Comparison of ENCODE assay signal across 17 cellular contexts in the genomic region with DNA sequence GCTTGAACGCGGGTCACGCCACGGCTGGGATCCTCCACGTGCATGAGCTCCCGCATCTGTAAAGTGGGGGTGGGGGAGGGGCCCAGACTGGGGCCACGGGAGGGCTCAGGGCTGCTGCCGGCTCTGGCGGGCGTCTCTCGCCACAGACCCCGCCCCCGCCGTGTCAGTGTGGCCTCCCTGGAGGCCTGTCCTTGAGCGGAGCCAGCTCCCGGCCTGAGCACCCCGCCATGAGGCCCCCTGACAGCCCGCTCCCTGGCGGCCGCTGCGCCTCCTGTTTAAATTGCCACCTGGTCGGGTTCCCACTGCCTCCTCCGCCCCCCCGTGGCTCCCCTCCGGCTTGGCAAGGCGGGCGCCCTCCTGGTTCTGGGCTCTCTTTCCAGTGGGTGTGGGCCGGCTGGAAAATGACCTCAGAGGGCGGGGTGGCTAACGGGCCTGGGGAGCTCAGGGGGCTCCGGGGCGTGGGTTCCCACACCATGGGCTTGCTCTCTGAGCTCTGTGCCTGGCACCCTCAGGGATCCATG. TPM values are rescaled to one million over a fixed set of nuclear protein-coding genes. Genes with fewer than 3 reads are reported as not detected.
A peak's percentile ranks its signal among the peaks of the same experiment; 100 is the strongest.
DNase-seq lines count a peak whose midpoint lies in the region; ATAC-seq and TF ChIP-seq lines count a peak whose summit lies in the region.
"Had no signal": no experiment of that assay in that cellular context is flagged by ENCODE, and none has a peak within 500 bp of the region (broad histone marks: within the 10 kb centered on the region; RNA-seq: fewer than 3 reads in every experiment).

No MANE protein-coding gene starts in this region.

- no peak for TF ChIP-seq POLR2A in heart left ventricle (IDR thresholded peaks at IDR 0.05)

- H3K9me3 ChIP-seq in heart left ventricle (no peaks in the 10 kb centered on the region), right atrium auricular region (no peaks in the 10 kb centered on the region), heart right ventricle (no peaks in the 10 kb centered on the region)

- H3K4me1 ChIP-seq in heart left ventricle: peaks cover 0 to 21% (median 0%) of the 10 kb centered on the region in 12 donors
- H3K4me1 ChIP-seq in right atrium auricular region: peaks cover 0 to 10% of the 10 kb centered on the region in 2 donors
- H3K4me1 ChIP-seq in heart right ventricle: peaks cover 0 to 26% (median 5%) of the 10 kb centered on the region in 9 donors

- TF ChIP-seq CTCF in heart left ventricle (IDR thresholded peaks at IDR 0.05): peak in 1 of 12 donors; percentile 7
- no peak for TF ChIP-seq CTCF in right atrium auricular region (IDR thresholded peaks at IDR 0.05)
- no peak for TF ChIP-seq CTCF in heart right ventricle (IDR thresholded peaks at IDR 0.05)
- TF ChIP-seq CTCF in retinal pigment epithelial cell (conservative IDR thresholded peaks at IDR 0.05; ENCODE audit: low read depth, low read length): peak; percentile 3

- ATAC-seq in heart left ventricle (peak in 3 of 4 donors; percentile 33 to 50 (median 47)), heart right ventricle (peak in 6 of 8 donors; percentile 42 to 79 (median 52)), HG02759 (IDR thresholded peaks at IDR 0.05; ENCODE audit: unreplicated experiment) (no peak)
- no peak for ATAC-seq in activated T-cell treated with anti-CD3 and anti-CD28 coated beads, Interleukin-2, amount 50 U/mL, for 4 hours
- ATAC-seq: CD8-positive, alpha-beta T cell had no signal

- H3K36me3 Mint-ChIP-seq in activated T-cell treated with anti-CD3 and anti-CD28 coated beads, Interleukin-2, amount 50 U/mL, for 4 hours (ENCODE audit: insufficient read depth): no peaks in the 10 kb centered on the region
- H3K36me3 Mint-ChIP-seq: CD8-positive, alpha-beta T cell had no signal

- no peak overlapping the region for H3K4me3 Mint-ChIP-seq in activated T-cell treated with anti-CD3 and anti-CD28 coated beads, Interleukin-2, amount 50 U/mL, for 4 hours
- H3K4me3 Mint-ChIP-seq: CD8-positive, alpha-beta T cell had no signal

- intact Hi-C loops in heart left ventricle (cut with DNase I) (no loop called here), heart right ventricle (cut with DNase I) (no loop called here)

- no peaks in the 10 kb centered on the region for H3K36me3 ChIP-seq in heart left ventricle
- no peaks in the 10 kb centered on the region for H3K36me3 ChIP-seq in right atrium auricular region
- no peaks in the 10 kb centered on the region for H3K36me3 ChIP-seq in heart right ventricle

- peaks cover 17% of the 10 kb centered on the region for H3K27me3 Mint-ChIP-seq in activated T-cell treated with anti-CD3 and anti-CD28 coated beads, Interleukin-2, amount 50 U/mL, for 4 hours (ENCODE audit: low read depth)

- H3K27ac ChIP-seq in heart left ventricle (no peak overlapping the region), right atrium auricular region (no peak overlapping the region), heart right ventricle (no peak overlapping the region)
- H3K27ac ChIP-seq: PC-9 had no signal

- H3K27me3 ChIP-seq in heart left ventricle (peaks cover 0 to 43% (median 18%) of the 10 kb centered on the region in 9 donors), right atrium auricular region (no peaks in the 10 kb centered on the region), heart right ventricle (peaks cover 0 to 45% (median 30%) of the 10 kb centered on the region in 7 donors)

- WGBS in heart left ventricle, 4 donors: 27 to 48% (median 40%) methylated on average over 15 to 32 of the region's 32 CpGs
- WGBS in heart right ventricle, 2 donors: 32 to 35% methylated on average over 31 to 32 of the region's 32 CpGs

- H3K9me3 Mint-ChIP-seq in activated T-cell treated with anti-CD3 and anti-CD28 coated beads, Interleukin-2, amount 50 U/mL, for 4 hours: no peaks in the 10 kb centered on the region
- H3K9me3 Mint-ChIP-seq: CD8-positive, alpha-beta T cell had no signal

- H3K4me1 Mint-ChIP-seq in activated T-cell treated with anti-CD3 and anti-CD28 coated beads, Interleukin-2, amount 50 U/mL, for 4 hours (ENCODE audit: low read depth): peaks cover 5% of the 10 kb centered on the region

- peak in 1 of 5 donors; percentile 63 for DNase-seq in heart left ventricle
- no peak for DNase-seq in right atrium auricular region (ENCODE audit: low spot score)
- peak; percentile 66 for DNase-seq in NCI-H2171 (lab: John Stamatoyannopoulos, UW)
- DNase-seq in heart right ventricle: no peak
- no peak for DNase-seq in retinal pigment epithelial cell (ENCODE audit: low read depth)
- no peak for DNase-seq in activated T-cell treated with anti-CD3 and anti-CD28 coated beads, Interleukin-2, amount 50 U/mL, for 4 hours
- DNase-seq in DMS153 treated with DMSO at 0.1 percent for 48 hours (lab: John Stamatoyannopoulos, UW; ENCODE audit: unreplicated experiment): no peak
- DNase-seq: CD8-positive, alpha-beta T cell; IMR-90; NCI-H1436; NCI-H2081; NCI-H446; NCI-H748 treated with DMSO at 0.1 percent for 48 hours; PC-9; SHP77 had no signal

- H3K4me3 ChIP-seq in heart left ventricle (peak overlapping the region in 1 of 12 donors; percentile 7), right atrium auricular region (peak overlapping the region in 1 of 2 donors; percentile 19), heart right ventricle (no peak overlapping the region), retinal pigment epithelial cell (ENCODE audit: low read length) (no peak overlapping the region)
- H3K4me3 ChIP-seq: PC-9 had no signal

RNA-seq across cellular contexts. Expression of gene SSTR5, which starts 42.1 kb away (rescaled TPM):
- 10 to 100 TPM in 3 of 9 donors, 1 to 10 TPM in 5, under 1 TPM in 1; 0.39 to 20.1 (median 6.5) TPM for total RNA-seq in heart left ventricle
- polyA plus RNA-seq in heart left ventricle: 1 to 10 TPM in 1 of 2 donors, under 1 TPM in 1; 0.22 to 1.3 TPM
- total RNA-seq in right atrium auricular region: 10 to 100 TPM in 1 of 2 donors, 1 to 10 TPM in 1; 2.7 to 14.1 TPM
- total RNA-seq in heart right ventricle: 10 to 100 TPM in 3 of 10 donors, 1 to 10 TPM in 7; 2.1 to 32.0 (median 6.5) TPM
- polyA plus RNA-seq in heart right ventricle: 1 to 10 TPM in 1 of 2 donors, under 1 TPM in 1; 0.39 to 1.4 TPM
- not detected for total RNA-seq in activated T-cell treated with anti-CD3 and anti-CD28 coated beads, Interleukin-2, amount 50 U/mL, for 4 hours
- total RNA-seq: A673; CD8-positive, alpha-beta T cell; IMR-90; PC-9 had no signal
- polyA plus RNA-seq: IMR-90 had no signal

RNA-seq across cellular contexts. Expression of gene SOX8, which starts 48.9 kb away (rescaled TPM):
- total RNA-seq in heart left ventricle: 1 to 10 TPM in 2 of 9 donors, under 1 TPM in 7; 0.44 to 1.3 (median 0.81) TPM
- polyA plus RNA-seq in heart left ventricle: under 1 TPM; 0.50 to 0.65 TPM
- 1 to 10 TPM; 1.0 to 1.6 TPM for total RNA-seq in right atrium auricular region
- 1 to 10 TPM in 5 of 10 donors, under 1 TPM in 5; 0.35 to 2.3 (median 0.97) TPM for total RNA-seq in heart right ventricle
- polyA plus RNA-seq in heart right ventricle: 1 to 10 TPM in 1 of 2 donors, under 1 TPM in 1; 0.97 to 2.0 TPM
- total RNA-seq in activated T-cell treated with anti-CD3 and anti-CD28 coated beads, Interleukin-2, amount 50 U/mL, for 4 hours: 1 to 10 TPM; 2.6 to 4.0 (median 3.5) TPM
- total RNA-seq: PC-9 had no signal

RNA-seq across cellular contexts. Expression of gene LMF1, which starts 59.7 kb away (rescaled TPM):
- total RNA-seq in heart left ventricle (10 to 100 TPM in 3 of 9 donors, 1 to 10 TPM in 6; 4.3 to 19.2 (median 7.4) TPM), right atrium auricular region (10 to 100 TPM; 11.9 to 14.1 TPM), heart right ventricle (10 to 100 TPM in 2 of 10 donors, 1 to 10 TPM in 8; 5.7 to 14.2 (median 7.6) TPM)
- polyA plus RNA-seq in heart left ventricle (1 to 10 TPM; 5.3 to 6.1 TPM), heart right ventricle (10 to 100 TPM in 1 of 2 donors, 1 to 10 TPM in 1; 5.1 to 15.4 TPM)
- 1 to 10 TPM; 7.7 to 9.9 (median 9.3) TPM for total RNA-seq in activated T-cell treated with anti-CD3 and anti-CD28 coated beads, Interleukin-2, amount 50 U/mL, for 4 hours

Comparison
In these comparisons a context has a peak if more than half of its experiments do, and no peak if none do; other contexts are left out.
1. ATAC-seq: peak in heart left ventricle (3 of 4) and heart right ventricle (6 of 8); none in HG02759 (single experiment) and activated T-cell treated with anti-CD3 and anti-CD28 coated beads, Interleukin-2, amount 50 U/mL, for 4 hours (0 of 2).